12 cellular contexts compared by ENCODE assay signal in the genomic region with DNA sequence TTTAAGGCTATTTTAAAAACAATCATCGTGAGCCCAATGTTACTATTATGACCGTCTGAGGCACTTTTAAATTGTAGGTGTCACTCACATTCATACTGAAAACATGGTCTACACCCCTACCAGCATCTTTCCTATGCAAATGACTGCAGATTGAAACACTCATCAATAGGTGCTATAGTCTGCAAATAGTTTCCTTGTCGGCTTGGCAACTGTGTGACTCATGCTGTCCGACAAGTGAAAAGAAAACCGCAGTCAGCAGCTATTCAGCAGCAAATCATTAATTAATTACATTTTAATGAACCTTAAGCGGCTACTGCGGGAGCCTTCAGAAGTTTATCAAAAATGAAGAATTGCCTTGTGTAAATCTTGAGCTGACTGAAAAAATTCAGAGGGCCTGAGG.
DNase-seq lines count a peak whose midpoint lies in the region; ATAC-seq and TF ChIP-seq lines count a peak whose summit lies in the region.
"Had no signal": no experiment of that assay in that cellular context is flagged by ENCODE, and none has a peak within 500 bp of the region (broad histone marks: within the 10 kb centered on the region; RNA-seq: fewer than 3 reads in every experiment).

No MANE protein-coding gene starts in this region.

- H3K4me1 ChIP-seq in neural progenitor cell (peaks cover 60% of the 10 kb centered on the region), psoas muscle (no peaks in the 10 kb centered on the region), ascending aorta (no peaks in the 10 kb centered on the region)

- H3K9me3 ChIP-seq in neural progenitor cell (ENCODE audit: low read depth), result no peaks in the 10 kb centered on the region
- no peaks in the 10 kb centered on the region for H3K9me3 ChIP-seq in psoas muscle
- H3K9me3 ChIP-seq in ascending aorta, result no peaks in the 10 kb centered on the region
- H3K9me3 ChIP-seq: SJSA1 had no signal

- H3K4me3 Mint-ChIP-seq in neural progenitor cell, result peak overlapping the region; percentile 42
- H3K4me3 Mint-ChIP-seq: naive thymus-derived CD4-positive, alpha-beta T cell had no signal

- H3K36me3 ChIP-seq in neural progenitor cell (no peaks in the 10 kb centered on the region), psoas muscle (ENCODE audit: insufficient read depth in 1 of 2, low read depth in 1 of 2) (no peaks in the 10 kb centered on the region), ascending aorta (no peaks in the 10 kb centered on the region)
- H3K36me3 ChIP-seq: SJSA1 had no signal

- TF ChIP-seq CTCF in epithelial cell of proximal tubule (conservative IDR thresholded peaks at IDR 0.05; ENCODE audit: low read depth, low read length), result no peak
- TF ChIP-seq CTCF in neural progenitor cell (IDR thresholded peaks at IDR 0.05), result no peak
- no peak for TF ChIP-seq CTCF in psoas muscle (IDR thresholded peaks at IDR 0.05)
- TF ChIP-seq CTCF in ascending aorta (IDR thresholded peaks at IDR 0.05), result no peak

- no peaks in the 10 kb centered on the region for H3K36me3 Mint-ChIP-seq in neural progenitor cell
- H3K36me3 Mint-ChIP-seq: naive thymus-derived CD4-positive, alpha-beta T cell had no signal

- WGBS in psoas muscle, 3 donors, result 80 to 83% (median 82%) methylated on average over 7 of the region's 7 CpGs

- H3K9me3 Mint-ChIP-seq in neural progenitor cell, result no peaks in the 10 kb centered on the region

- H3K9ac ChIP-seq in neural progenitor cell, result no peak overlapping the region

- H4K20me1 ChIP-seq in neural progenitor cell (ENCODE audit: low read depth), result peaks cover 7% of the 10 kb centered on the region

- no peaks in the 10 kb centered on the region for H3K27me3 ChIP-seq in neural progenitor cell
- H3K27me3 ChIP-seq in psoas muscle (ENCODE audit: insufficient read depth in 3 of 3, low read length in 2 of 3), result no peaks in the 10 kb centered on the region
- H3K27me3 ChIP-seq in ascending aorta, result no peaks in the 10 kb centered on the region
- H3K27me3 ChIP-seq: SJSA1 had no signal

- peak overlapping the region; percentile 23 for H3K4me2 ChIP-seq in neural progenitor cell

- H3F3A ChIP-seq in neural progenitor cell (ENCODE audit: low read depth), result peaks cover 33% of the 10 kb centered on the region

- no peaks in the 10 kb centered on the region for H3K27me3 Mint-ChIP-seq in neural progenitor cell (ENCODE audit: insufficient read depth, low read depth)
- H3K27me3 Mint-ChIP-seq: naive thymus-derived CD4-positive, alpha-beta T cell had no signal

- DNase-seq in RKO (ENCODE audit: low spot score), result peak; percentile 4
- peak; percentile 58 for DNase-seq in epithelial cell of proximal tubule (ENCODE audit: low read depth)
- DNase-seq in neural progenitor cell (ENCODE audit: low spot score), result peak; percentile 55
- no peak for DNase-seq in psoas muscle
- DNase-seq in ascending aorta (ENCODE audit: low spot score in 2 of 2), result no peak
- DNase-seq: C1 segment of cervical spinal cord; naive thymus-derived CD4-positive, alpha-beta T cell; NCI-H2029 treated with DMSO at 0.1 percent for 48 hours had no signal

- H3K27ac ChIP-seq in neural progenitor cell (no peak overlapping the region), psoas muscle (no peak overlapping the region), ascending aorta (no peak overlapping the region)
- H3K27ac ChIP-seq: SJSA1 had no signal

- peak overlapping the region; percentile 70 for H3K27ac Mint-ChIP-seq in neural progenitor cell
- H3K27ac Mint-ChIP-seq: naive thymus-derived CD4-positive, alpha-beta T cell had no signal

- peaks cover 78% of the 10 kb centered on the region for H3K4me1 Mint-ChIP-seq in neural progenitor cell
- H3K4me1 Mint-ChIP-seq: naive thymus-derived CD4-positive, alpha-beta T cell had no signal

- H2AFZ ChIP-seq in neural progenitor cell (replicated peaks), result no peak overlapping the region

- intact Hi-C loops in psoas muscle (cut with DNase I), result no loop called here
- intact Hi-C loops in ascending aorta (cut with DNase I), result no loop called here

- H3K4me3 ChIP-seq in epithelial cell of proximal tubule (ENCODE audit: low read depth, low read length), result no peak overlapping the region
- H3K4me3 ChIP-seq in neural progenitor cell, result no peak overlapping the region
- no peak overlapping the region for H3K4me3 ChIP-seq in psoas muscle
- no peak overlapping the region for H3K4me3 ChIP-seq in ascending aorta
- H3K4me3 ChIP-seq: SJSA1 had no signal

- ATAC-seq in GM18867 (IDR thresholded peaks at IDR 0.05; ENCODE audit: unreplicated experiment) (peak; percentile 88), psoas muscle (no peak), GM21423 (IDR thresholded peaks at IDR 0.05; ENCODE audit: unreplicated experiment) (no peak), GM19023 (IDR thresholded peaks at IDR 0.05; ENCODE audit: unreplicated experiment) (no peak)
- ATAC-seq: naive thymus-derived CD4-positive, alpha-beta T cell had no signal

- H3K79me2 ChIP-seq in neural progenitor cell (ENCODE audit: low read depth), result peaks cover 5% of the 10 kb centered on the region

Comparison
In these comparisons a context has a peak if more than half of its experiments do, and no peak if none do; other contexts are left out.
1. DNase-seq: peak in RKO (single experiment), epithelial cell of proximal tubule (single experiment) and neural progenitor cell (single experiment); none in psoas muscle (0 of 2) and ascending aorta (0 of 2).